Comparison of ENCODE assay signal across 1 cellular context in genomic region chr19:8311461-8312260, GRCh38.
TF ChIP-seq lines count a peak whose summit lies in the region.

No MANE protein-coding gene starts in this region.

TF ChIP-seq in K562, 482 proteins besides CTCF, POLR2A, EP300 and RAD21:
- no peak for TF ChIP-seq E2F8 (IDR thresholded peaks at IDR 0.05; ENCODE audit: low read depth, partially characterized antibody)
- 0 out of 2 replicates have a peak, but pooled peaks have one; percentile 4 for TF ChIP-seq NFIC (IDR thresholded peaks at IDR 0.05)
- TF ChIP-seq POLR2G (IDR thresholded peaks at IDR 0.05; ENCODE audit: low read depth, low read length): peak; percentile 60
- no peak for TF ChIP-seq SMARCA4 (IDR thresholded peaks at IDR 0.05)
- TF ChIP-seq RBFOX2 (IDR thresholded peaks at IDR 0.05; ENCODE audit: low read depth, low read length): peak; percentile 53
- no peak for TF ChIP-seq ZNF445 (CRISPR knock-in tag; IDR thresholded peaks at IDR 0.05; ENCODE audit: low read depth)
- no peak for TF ChIP-seq ZNF444 (CRISPR knock-in tag; IDR thresholded peaks at IDR 0.05)
- no peak for TF ChIP-seq ZNF253 (CRISPR knock-in tag; conservative IDR thresholded peaks at IDR 0.05)
